ENCODE assay signal across 2 cellular contexts in genomic region chr1:66770694-66771093, GRCh38.
TF ChIP-seq lines count a peak whose summit lies in the region.

No MANE protein-coding gene starts in this region.

TF ChIP-seq in GM12878, 131 proteins besides CTCF, POLR2A, EP300 and RAD21:
- TF ChIP-seq FOS (IDR thresholded peaks at IDR 0.05; ENCODE audit: borderline replicate concordance, extremely low read depth, insufficient read length) (no peak), RBBP5 (conservative IDR thresholded peaks at IDR 0.05) (no peak), TCF7 (IDR thresholded peaks at IDR 0.05; ENCODE audit: borderline replicate concordance) (no peak), HDAC6 (IDR thresholded peaks at IDR 0.05; ENCODE audit: unreplicated experiment) (no peak), HDAC2 (IDR thresholded peaks at IDR 0.05) (no peak), ATF7 (IDR thresholded peaks at IDR 0.05; ENCODE audit: low read depth) (no peak), SKIL (IDR thresholded peaks at IDR 0.05; ENCODE audit: low read depth, poor library complexity, severe bottlenecking) (no peak), TCF3 (IDR thresholded peaks at IDR 0.05; ENCODE audit: borderline replicate concordance, insufficient read depth, low read depth, low read length) (no peak), RB1 (IDR thresholded peaks at IDR 0.05; ENCODE audit: borderline replicate concordance) (no peak), BMI1 (IDR thresholded peaks at IDR 0.05; ENCODE audit: borderline replicate concordance) (no peak), ZSCAN29 (IDR thresholded peaks at IDR 0.05) (no peak), GATAD2B (conservative IDR thresholded peaks at IDR 0.05; ENCODE audit: low read depth) (no peak), RELA (IDR thresholded peaks at IDR 0.05; ENCODE audit: borderline replicate concordance, partially characterized antibody) (no peak), SMARCA5 (IDR thresholded peaks at IDR 0.05) (no peak), TCF12 (IDR thresholded peaks at IDR 0.05; ENCODE audit: low read depth, low read length) (no peak), TARDBP (IDR thresholded peaks at IDR 0.05; ENCODE audit: borderline replicate concordance) (no peak)
- TF ChIP-seq, protein P1, sequence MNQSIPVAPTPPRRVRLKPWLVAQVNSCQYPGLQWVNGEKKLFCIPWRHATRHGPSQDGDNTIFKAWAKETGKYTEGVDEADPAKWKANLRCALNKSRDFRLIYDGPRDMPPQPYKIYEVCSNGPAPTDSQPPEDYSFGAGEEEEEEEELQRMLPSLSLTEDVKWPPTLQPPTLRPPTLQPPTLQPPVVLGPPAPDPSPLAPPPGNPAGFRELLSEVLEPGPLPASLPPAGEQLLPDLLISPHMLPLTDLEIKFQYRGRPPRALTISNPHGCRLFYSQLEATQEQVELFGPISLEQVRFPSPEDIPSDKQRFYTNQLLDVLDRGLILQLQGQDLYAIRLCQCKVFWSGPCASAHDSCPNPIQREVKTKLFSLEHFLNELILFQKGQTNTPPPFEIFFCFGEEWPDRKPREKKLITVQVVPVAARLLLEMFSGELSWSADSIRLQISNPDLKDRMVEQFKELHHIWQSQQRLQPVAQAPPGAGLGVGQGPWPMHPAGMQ (IDR thresholded peaks at IDR 0.05; ENCODE audit: borderline replicate concordance), result no peak

TF ChIP-seq in HepG2, 621 proteins besides CTCF, POLR2A, EP300 and RAD21:
- no peak for TF ChIP-seq RORA (CRISPR knock-in tag; IDR thresholded peaks at IDR 0.05)
- no peak for TF ChIP-seq RAD51 (IDR thresholded peaks at IDR 0.05; ENCODE audit: borderline replicate concordance)
- no peak for TF ChIP-seq NR2F1 (CRISPR knock-in tag; IDR thresholded peaks at IDR 0.05)
- no peak for TF ChIP-seq ZFP37 (CRISPR knock-in tag; IDR thresholded peaks at IDR 0.05; ENCODE audit: borderline replicate concordance)
- TF ChIP-seq ZEB1 (IDR thresholded peaks at IDR 0.05; ENCODE audit: insufficient replicate concordance, low read depth), result no peak
- TF ChIP-seq ZNF777 (CRISPR knock-in tag; IDR thresholded peaks at IDR 0.05), result no peak
- TF ChIP-seq ZNF788 (CRISPR knock-in tag; IDR thresholded peaks at IDR 0.05; ENCODE audit: borderline replicate concordance), result no peak
- TF ChIP-seq MAFK (conservative IDR thresholded peaks at IDR 0.05 in 1 of 2, IDR thresholded peaks at IDR 0.05 in 1 of 2; ENCODE audit: low read length in 2 of 2), result no peak
- TF ChIP-seq HNRNPL (IDR thresholded peaks at IDR 0.05; ENCODE audit: low read depth, low read length), result no peak
- TF ChIP-seq MLXIP (CRISPR knock-in tag; IDR thresholded peaks at IDR 0.05; ENCODE audit: borderline replicate concordance), result no peak
- TF ChIP-seq, protein P2, sequence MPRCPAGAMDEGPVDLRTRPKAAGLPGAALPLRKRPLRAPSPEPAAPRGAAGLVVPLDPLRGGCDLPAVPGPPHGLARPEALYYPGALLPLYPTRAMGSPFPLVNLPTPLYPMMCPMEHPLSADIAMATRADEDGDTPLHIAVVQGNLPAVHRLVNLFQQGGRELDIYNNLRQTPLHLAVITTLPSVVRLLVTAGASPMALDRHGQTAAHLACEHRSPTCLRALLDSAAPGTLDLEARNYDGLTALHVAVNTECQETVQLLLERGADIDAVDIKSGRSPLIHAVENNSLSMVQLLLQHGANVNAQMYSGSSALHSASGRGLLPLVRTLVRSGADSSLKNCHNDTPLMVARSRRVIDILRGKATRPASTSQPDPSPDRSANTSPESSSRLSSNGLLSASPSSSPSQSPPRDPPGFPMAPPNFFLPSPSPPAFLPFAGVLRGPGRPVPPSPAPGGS (CRISPR knock-in tag; IDR thresholded peaks at IDR 0.05), result no peak
- no peak for TF ChIP-seq ZNF224 (CRISPR knock-in tag; IDR thresholded peaks at IDR 0.05)
- no peak for TF ChIP-seq ZNF451 (CRISPR knock-in tag; IDR thresholded peaks at IDR 0.05)
